ENCODE assay signal across 8 cellular contexts in the genomic region with DNA sequence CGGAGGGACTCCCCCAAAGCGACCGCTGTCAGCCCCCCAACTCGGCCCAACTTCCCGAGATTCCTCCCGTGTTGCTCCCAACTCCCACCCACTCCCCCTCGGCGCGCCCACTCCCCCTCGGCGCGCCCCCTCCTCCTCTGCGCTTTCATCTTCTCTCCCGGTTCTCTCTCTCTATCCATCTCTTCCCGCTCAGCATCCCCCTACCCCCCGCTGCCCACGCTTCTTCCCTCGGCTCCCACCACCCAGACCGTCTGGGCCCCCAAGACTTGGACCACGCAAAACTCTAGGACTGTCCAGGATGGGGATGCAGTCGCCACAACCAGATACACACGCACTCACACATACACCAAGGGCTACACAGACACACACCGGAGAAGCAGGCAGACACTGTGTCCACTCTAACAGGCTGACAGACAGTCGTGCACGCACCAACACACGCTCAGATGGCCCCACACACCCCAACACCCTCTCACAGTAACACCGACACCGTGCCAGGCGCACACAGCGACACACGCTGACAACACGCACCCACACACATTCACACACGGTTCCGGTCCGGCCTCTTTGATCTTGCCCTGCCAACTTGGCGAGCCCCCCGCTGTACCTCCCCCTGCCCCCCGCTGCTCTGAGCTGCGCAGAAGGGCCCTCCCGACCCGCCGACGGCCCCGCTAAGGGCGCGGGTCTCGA. TPM values are rescaled to one million over a fixed set of nuclear protein-coding genes. Genes with fewer than 3 reads are reported as not detected.
DNase-seq lines count a peak whose midpoint lies in the region; ATAC-seq and TF ChIP-seq lines count a peak whose summit lies in the region.

No MANE protein-coding gene starts in this region.

- no peaks in the 10 kb centered on the region for H3K36me3 ChIP-seq in liver (ENCODE audit: control insufficient read depth in 4 of 4, insufficient read depth in 3 of 4, low read depth in 1 of 4, low read length in 3 of 4)

- peaks cover 5% of the 10 kb centered on the region for H3K4me1 Mint-ChIP-seq in T-helper 2 cell treated with Interferon-gamma antibody and Interleukin-4, amounts not matched to agents 5 μg/mL and 100 μg/mL, for 36 hours (ENCODE audit: low read depth)
- peaks cover 10% of the 10 kb centered on the region for H3K4me1 Mint-ChIP-seq in activated naive CD8-positive, alpha-beta T cell treated with anti-CD3 and anti-CD28 coated beads, Interleukin-2, amount 50 U/mL, for 24 hours

- no peaks in the 10 kb centered on the region for H3K9me3 Mint-ChIP-seq in T-helper 2 cell treated with Interferon-gamma antibody and Interleukin-4, amounts not matched to agents 5 μg/mL and 100 μg/mL, for 36 hours
- no peaks in the 10 kb centered on the region for H3K9me3 Mint-ChIP-seq in activated naive CD8-positive, alpha-beta T cell treated with anti-CD3 and anti-CD28 coated beads, Interleukin-2, amount 50 U/mL, for 24 hours

- WGBS in liver = 4% methylated on average over 47 of the region's 47 CpGs

- peak overlapping the region; percentile 7 to 57 (median 53) for H3K4me3 ChIP-seq in liver (ENCODE audit: low read depth in 1 of 3, low read length in 3 of 3)

- H3K27me3 ChIP-seq in liver (ENCODE audit: control insufficient read depth in 4 of 4, insufficient read depth in 4 of 4, low read length in 3 of 4) = peaks cover 3 to 9% (median 3%) of the 10 kb centered on the region in 4 donors

- no peak for ATAC-seq in activated naive CD8-positive, alpha-beta T cell treated with anti-CD3 and anti-CD28 coated beads, Interleukin-2, amount 50 U/mL, for 24 hours

- H3K4me1 ChIP-seq in liver (ENCODE audit: control insufficient read depth in 4 of 4, insufficient read depth in 4 of 4, low read length in 3 of 4) = peaks cover 12 to 56% (median 34%) of the 10 kb centered on the region in 4 donors

- H3K27ac ChIP-seq in liver (ENCODE audit: low read depth in 1 of 2, low read length in 2 of 2) (no peak overlapping the region), temporal lobe (ENCODE audit: low read depth, low read length) (peak overlapping the region; percentile 47)

- no peaks in the 10 kb centered on the region for H3K9me3 ChIP-seq in liver (ENCODE audit: control insufficient read depth in 4 of 4, low read length in 3 of 4)

- no peak for TF ChIP-seq RAD21 in liver (IDR thresholded peaks at IDR 0.05)

- H3K4me3 Mint-ChIP-seq in T-helper 2 cell treated with Interferon-gamma antibody and Interleukin-4, amounts not matched to agents 5 μg/mL and 100 μg/mL, for 36 hours = peak overlapping the region; percentile 59
- peak overlapping the region; percentile 55 for H3K4me3 Mint-ChIP-seq in activated naive CD8-positive, alpha-beta T cell treated with anti-CD3 and anti-CD28 coated beads, Interleukin-2, amount 50 U/mL, for 24 hours

- H3K27ac Mint-ChIP-seq in T-helper 2 cell treated with Interferon-gamma antibody and Interleukin-4, amounts not matched to agents 5 μg/mL and 100 μg/mL, for 36 hours = peak overlapping the region; percentile 11
- no peak overlapping the region for H3K27ac Mint-ChIP-seq in activated naive CD8-positive, alpha-beta T cell treated with anti-CD3 and anti-CD28 coated beads, Interleukin-2, amount 50 U/mL, for 24 hours

- no peak overlapping the region for H3K9ac ChIP-seq in liver (ENCODE audit: low read depth in 1 of 2, low read length in 2 of 2)

- DNase-seq in T-helper 2 cell treated with Interferon-gamma antibody and Interleukin-4, amounts not matched to agents 5 μg/mL and 100 μg/mL, for 36 hours (ENCODE audit: low spot score) = no peak
- no peak for DNase-seq in T-helper 2 cell
- DNase-seq in activated naive CD8-positive, alpha-beta T cell treated with anti-CD3 and anti-CD28 coated beads, Interleukin-2, amount 50 U/mL, for 24 hours = no peak
- DNase-seq in RKO (ENCODE audit: low spot score) = no peak
- no peak for DNase-seq in GF-D8 (lab: John Stamatoyannopoulos, UW)
- no peak for DNase-seq in NCI-H2196 treated with DMSO at 0.1 percent for 48 hours (lab: John Stamatoyannopoulos, UW; ENCODE audit: unreplicated experiment)

- TF ChIP-seq CTCF in liver (IDR thresholded peaks at IDR 0.05; ENCODE audit: low read depth, low read length, missing input control) = no peak

- peaks cover 78% of the 10 kb centered on the region for H3K27me3 Mint-ChIP-seq in T-helper 2 cell treated with Interferon-gamma antibody and Interleukin-4, amounts not matched to agents 5 μg/mL and 100 μg/mL, for 36 hours (ENCODE audit: low read depth)
- peaks cover 62% of the 10 kb centered on the region for H3K27me3 Mint-ChIP-seq in activated naive CD8-positive, alpha-beta T cell treated with anti-CD3 and anti-CD28 coated beads, Interleukin-2, amount 50 U/mL, for 24 hours

- peaks cover 1% of the 10 kb centered on the region for H3K36me3 Mint-ChIP-seq in T-helper 2 cell treated with Interferon-gamma antibody and Interleukin-4, amounts not matched to agents 5 μg/mL and 100 μg/mL, for 36 hours (ENCODE audit: low read depth)
- H3K36me3 Mint-ChIP-seq in activated naive CD8-positive, alpha-beta T cell treated with anti-CD3 and anti-CD28 coated beads, Interleukin-2, amount 50 U/mL, for 24 hours (ENCODE audit: low read depth) = no peaks in the 10 kb centered on the region

TF ChIP-seq in liver, 16 proteins besides CTCF, POLR2A, EP300 and RAD21:
- TF ChIP-seq YY1 (IDR thresholded peaks at IDR 0.05) = no peak

RNA-seq across cellular contexts. Expression of a gene that starts 1.1 kb away (rescaled TPM):
- total RNA-seq in liver (under 1 TPM; 0.14 to 0.17 TPM), temporal lobe (8.6 TPM)
- under 1 TPM in 1 of 2 donors, not detected in 1; 0.09 TPM for polyA plus RNA-seq in liver
